ENCODE assay signal across 10 cellular contexts in the genomic region with DNA sequence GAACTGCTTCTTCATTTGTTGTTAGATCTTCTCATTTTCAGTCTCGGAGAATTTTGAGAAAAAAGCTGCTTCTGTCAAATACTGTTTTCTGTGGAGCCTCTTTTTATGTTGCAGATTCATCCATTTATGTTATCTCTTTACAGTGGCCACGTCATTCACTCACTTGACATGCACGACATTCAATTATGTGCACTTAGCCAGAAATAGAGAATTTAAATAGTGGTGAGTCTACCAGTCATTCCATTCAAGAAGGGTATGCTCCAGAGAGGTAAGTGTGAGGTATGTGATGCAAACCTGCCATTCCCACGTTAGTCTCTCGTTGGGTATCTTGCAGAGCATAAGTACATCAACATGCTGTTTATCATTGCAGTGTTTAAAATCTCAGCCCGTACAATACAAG. TPM values are rescaled to one million over a fixed set of nuclear protein-coding genes. Genes with fewer than 3 reads are reported as not detected.
A peak's percentile ranks its signal among the peaks of the same experiment; 100 is the strongest.
DNase-seq lines count a peak whose midpoint lies in the region; ATAC-seq, FAIRE-seq and TF ChIP-seq lines count a peak whose summit lies in the region.
"Had no signal": no experiment of that assay in that cellular context is flagged by ENCODE, and none has a peak within 500 bp of the region (broad histone marks: within the 10 kb centered on the region; RNA-seq: fewer than 3 reads in every experiment).

No MANE protein-coding gene starts in this region.

- POLR2A ChIA-PET in A673 (lab: Charles Lee; ENCODE audit: low non-redundant PET) = no interaction called here

- H3K4me1 ChIP-seq in DOHH2 (ENCODE audit: control insufficient read depth, low read length) (peaks cover 46% of the 10 kb centered on the region), A673 (ENCODE audit: insufficient read depth, low read length, poor library complexity, severe bottlenecking) (peaks cover 1% of the 10 kb centered on the region)

- TF ChIP-seq CTCF in DOHH2 (IDR thresholded peaks at IDR 0.05; ENCODE audit: low read depth, low read length, poor library complexity, severe bottlenecking) (no peak), A673 (conservative IDR thresholded peaks at IDR 0.05; ENCODE audit: low read depth, low read length) (no peak)

- H3K4me3 ChIP-seq in DOHH2 (ENCODE audit: low read length) (no peak overlapping the region), A673 (ENCODE audit: low read depth, low read length, poor library complexity, severe bottlenecking) (no peak overlapping the region)
- H3K4me3 ChIP-seq: coronary artery, suprapubic skin had no signal

- no peaks in the 10 kb centered on the region for H3K27me3 ChIP-seq in DOHH2 (ENCODE audit: control insufficient read depth, low read length)
- no peaks in the 10 kb centered on the region for H3K27me3 ChIP-seq in A673 (replicated peaks; ENCODE audit: insufficient read depth, low read depth, low read length, poor library complexity)
- H3K27me3 ChIP-seq: suprapubic skin had no signal

- no peaks in the 10 kb centered on the region for H3K9me3 ChIP-seq in DOHH2 (ENCODE audit: control insufficient read depth, insufficient read depth, low read length)
- peaks cover 4% of the 10 kb centered on the region for H3K9me3 ChIP-seq in A673 (ENCODE audit: low read depth, low read length, poor library complexity, severe bottlenecking)
- H3K9me3 ChIP-seq: suprapubic skin had no signal

- no peak for DNase-seq in GM19239 (ENCODE audit: insufficient read length, low spot score)
- peak; percentile 16 for DNase-seq in OCI-M1 (lab: John Stamatoyannopoulos, UW)
- DNase-seq in epithelial cell of prostate (ENCODE audit: low read depth, low spot score) = no peak
- DNase-seq in A673 (ENCODE audit: low spot score) = no peak
- DNase-seq in NCI-H2081 treated with DMSO at 0.1 percent for 48 hours (lab: John Stamatoyannopoulos, UW) = no peak

- no peaks in the 10 kb centered on the region for H3K9me2 ChIP-seq in DOHH2 (replicated peaks; ENCODE audit: control insufficient read depth, low read length)

- H3K27ac ChIP-seq in DOHH2 (ENCODE audit: low read depth, low read length) (no peak overlapping the region), epithelial cell of prostate (peak overlapping the region; percentile 84), A673 (ENCODE audit: low read depth, low read length, poor library complexity, severe bottlenecking) (no peak overlapping the region)
- H3K27ac ChIP-seq: coronary artery, suprapubic skin had no signal

- 0 out of 2 replicates have a peak overlapping the region, but pooled peaks have one; percentile 28 for H3K4me2 ChIP-seq in DOHH2 (ENCODE audit: low read length)

- H3K36me3 ChIP-seq in DOHH2 (ENCODE audit: control insufficient read depth, low read length) (peaks cover 73% of the 10 kb centered on the region), A673 (ENCODE audit: insufficient read depth, low read length, poor library complexity, severe bottlenecking) (peaks cover 41% of the 10 kb centered on the region)

- intact Hi-C loops in A673 (cut with micrococcal nuclease; ENCODE audit: unreplicated experiment) = no loop called here

- peaks cover 97% of the 10 kb centered on the region for H3K79me2 ChIP-seq in DOHH2 (ENCODE audit: control insufficient read depth, low read length)

- H4K20me1 ChIP-seq in DOHH2 (ENCODE audit: control insufficient read depth, insufficient read depth, low read depth, low read length) = peaks cover 30% of the 10 kb centered on the region

- peaks cover 6% of the 10 kb centered on the region; the same call in 1 of the 2 replicates for H3F3A ChIP-seq in DOHH2 (ENCODE audit: control insufficient read depth, insufficient read depth)

- ATAC-seq in HG03469 (IDR thresholded peaks at IDR 0.05; ENCODE audit: unreplicated experiment) (no peak), GM21825 (IDR thresholded peaks at IDR 0.05; ENCODE audit: unreplicated experiment) (no peak)

- FAIRE-seq in GM19239 (lab: Jason Lieb, UNC) = peak; percentile 18

- no TSS peak for BruUV-seq in A673 (replicated peaks; lab: Mats Ljungman, UMichigan)

- CTCF ChIA-PET in A673 (lab: Charles Lee) = no interaction called here

RNA-seq across cellular contexts. Expression of a gene that starts 9.8 kb away (rescaled TPM):
- total RNA-seq in A673 (2021) = 173 and 186 TPM in 2 replicates

RNA-seq across cellular contexts. Expression of a gene that starts 30.3 kb away (rescaled TPM):
- 16.8 and 20.9 TPM in 2 replicates for total RNA-seq in A673 (2021)
